ENCODE assay signal across 20 cellular contexts in the genomic region with DNA sequence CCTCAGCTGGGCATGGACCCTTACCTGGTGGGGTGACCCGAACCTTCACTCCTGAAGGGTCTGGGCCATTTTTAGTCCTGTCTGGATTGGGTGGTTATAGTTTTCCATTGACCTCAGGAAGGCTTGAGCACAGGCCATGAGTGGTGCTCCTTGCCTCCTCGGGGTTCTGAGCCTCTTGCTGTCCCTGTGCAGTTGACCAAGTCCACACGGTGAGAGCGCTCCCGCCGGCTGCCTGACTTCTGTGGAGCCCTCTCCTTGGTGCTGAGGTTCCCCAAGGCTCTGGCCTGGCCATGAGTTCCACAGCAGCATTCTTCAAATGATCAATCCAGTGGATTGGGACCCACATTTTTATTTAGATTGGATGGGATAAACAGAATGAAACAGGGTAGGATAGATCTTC.
DNase-seq lines count a peak whose midpoint lies in the region; ATAC-seq, FAIRE-seq and TF ChIP-seq lines count a peak whose summit lies in the region.
"Had no signal": no experiment of that assay in that cellular context is flagged by ENCODE, and none has a peak within 500 bp of the region (broad histone marks: within the 10 kb centered on the region; RNA-seq: fewer than 3 reads in every experiment).

No MANE protein-coding gene starts in this region.

- H3K4me3 ChIP-seq in HEK293 (ENCODE audit: low read depth, low read length): no peak overlapping the region
- no peak overlapping the region for H3K4me3 ChIP-seq in K562

- H3K4me2 ChIP-seq in K562 (ENCODE audit: insufficient read depth, low read length): no peak overlapping the region
- H3K4me2 ChIP-seq: KMS-11 had no signal

- in situ Hi-C loops in K562 (cut with MboI): no loop called here

- CTCF ChIA-PET in HEK293 (lab: Yijun Ruan, JAX) (no interaction called here), K562 (lab: Yijun Ruan, JAX; ENCODE audit: low intra/inter-chr PET ratio) (no interaction called here)

- no peak for TF ChIP-seq CTCF in HEK293 (tag by site-specific recombination; IDR thresholded peaks at IDR 0.05)
- no peak for TF ChIP-seq CTCF in K562 (IDR thresholded peaks at IDR 0.05 in 2 of 3, conservative IDR thresholded peaks at IDR 0.05 in 1 of 3; ENCODE audit: insufficient read depth in 2 of 3, low read depth in 1 of 3, low read length in 3 of 3)
- TF ChIP-seq CTCF in osteocyte (IDR thresholded peaks at IDR 0.05): no peak

- no peaks in the 10 kb centered on the region; the same call in 1 of the 2 replicates for H3K4me1 ChIP-seq in HEK293 (ENCODE audit: control insufficient read depth, insufficient read depth, low read length)
- H3K4me1 ChIP-seq in K562 (replicated peaks in 1 of 2; ENCODE audit: control insufficient read depth in 2 of 2, insufficient read depth in 2 of 2, low read length in 2 of 2): no peaks in the 10 kb centered on the region
- H3K4me1 ChIP-seq: BE2C, Caco-2 had no signal

- no peak for DNase-seq in activated T-cell treated with anti-CD3 and anti-CD28 coated beads, Interleukin-2, amount 50 U/mL, for 24 hours
- no peak for DNase-seq in activated T-cell treated with anti-CD3 and anti-CD28 coated beads, Interleukin-2, amount 50 U/mL, for 72 hours
- DNase-seq in K562 (ENCODE audit: extremely low read depth in 1 of 4, low spot score in 3 of 4) (no peak), osteocyte (ENCODE audit: extremely low spot score, unreplicated experiment) (no peak), GM12892 (ENCODE audit: insufficient read length) (no peak), superior temporal gyrus (ENCODE audit: extremely low spot score) (no peak), pons (ENCODE audit: low spot score) (no peak)
- DNase-seq: BE2C; CD4-positive, CD25-positive, alpha-beta regulatory T cell; GDM1; NCI-H1417 treated with DMSO at 0.1 percent for 48 hours; NCI-H187 treated with DMSO at 0.1 percent for 48 hours; NCI-H226; NCI-H524 treated with DMSO at 0.1 percent for 48 hours; SIG-M5 had no signal

- TF ChIP-seq POLR2A in K562 (conservative IDR thresholded peaks at IDR 0.05) (no peak), GM12892 (IDR thresholded peaks at IDR 0.05; ENCODE audit: low read depth, low read length) (no peak)

- no peaks in the 10 kb centered on the region for H4K20me1 ChIP-seq in K562 (replicated peaks; ENCODE audit: control insufficient read depth, insufficient read depth, low read length)

- H2AFZ ChIP-seq in K562 (ENCODE audit: low read depth, low read length): no peak overlapping the region

- BruUV-seq in K562 (replicated peaks; lab: Mats Ljungman, UMichigan): no TSS peak

- TF ChIP-seq EP300 in K562 (IDR thresholded peaks at IDR 0.05; ENCODE audit: low read length): no peak

- peak overlapping the region; percentile 79 for H3K27ac Mint-ChIP-seq in activated T-cell treated with anti-CD3 and anti-CD28 coated beads, Interleukin-2, amount 50 U/mL, for 24 hours
- no peak overlapping the region for H3K27ac Mint-ChIP-seq in activated T-cell treated with anti-CD3 and anti-CD28 coated beads, Interleukin-2, amount 50 U/mL, for 72 hours
- H3K27ac Mint-ChIP-seq in osteocyte (ENCODE audit: unreplicated experiment): peak overlapping the region; percentile 91
- H3K27ac Mint-ChIP-seq: CD4-positive, CD25-positive, alpha-beta regulatory T cell had no signal

- H3K9me3 Mint-ChIP-seq in activated T-cell treated with anti-CD3 and anti-CD28 coated beads, Interleukin-2, amount 50 U/mL, for 24 hours: no peaks in the 10 kb centered on the region
- H3K9me3 Mint-ChIP-seq in activated T-cell treated with anti-CD3 and anti-CD28 coated beads, Interleukin-2, amount 50 U/mL, for 72 hours: no peaks in the 10 kb centered on the region
- H3K9me3 Mint-ChIP-seq in osteocyte (ENCODE audit: unreplicated experiment): no peaks in the 10 kb centered on the region
- H3K9me3 Mint-ChIP-seq: CD4-positive, CD25-positive, alpha-beta regulatory T cell had no signal

- H3K9me1 ChIP-seq in K562 (ENCODE audit: control insufficient read depth, insufficient read depth, low read length): no peaks in the 10 kb centered on the region

- peaks cover 9 to 46% of the 10 kb centered on the region in 2 experiments; a peak in 3 of 5 replicates for H3K27me3 ChIP-seq in K562 (ENCODE audit: control insufficient read depth in 2 of 2, insufficient read depth in 2 of 2, low read length in 2 of 2)
- H3K27me3 ChIP-seq: BE2C had no signal

- no peak overlapping the region for H3K27ac ChIP-seq in HEK293 (ENCODE audit: extremely low read depth, low read depth, low read length)
- H3K27ac ChIP-seq in K562 (ENCODE audit: extremely low read depth, low read depth, low read length): no peak overlapping the region
- H3K27ac ChIP-seq: KMS-11 had no signal

- peaks cover 18% of the 10 kb centered on the region for H3K4me1 Mint-ChIP-seq in activated T-cell treated with anti-CD3 and anti-CD28 coated beads, Interleukin-2, amount 50 U/mL, for 24 hours (ENCODE audit: low read depth)
- peaks cover 25% of the 10 kb centered on the region for H3K4me1 Mint-ChIP-seq in activated T-cell treated with anti-CD3 and anti-CD28 coated beads, Interleukin-2, amount 50 U/mL, for 72 hours (ENCODE audit: low read depth)
- H3K4me1 Mint-ChIP-seq in osteocyte (ENCODE audit: unreplicated experiment): peaks cover 61% of the 10 kb centered on the region

- no peaks in the 10 kb centered on the region for H3K79me2 ChIP-seq in K562 (ENCODE audit: control insufficient read depth, insufficient read depth, low read length)

- H3K36me3 ChIP-seq in HEK293 (ENCODE audit: control insufficient read depth in 2 of 2, insufficient read depth in 1 of 2, low read length in 2 of 2) (peaks cover 0 to 22% of the 10 kb centered on the region in 2 experiments; a peak in 2 of 3 replicates), K562 (ENCODE audit: control insufficient read depth, insufficient read depth, low read length) (no peaks in the 10 kb centered on the region)
- H3K36me3 ChIP-seq: BE2C had no signal

- POLR2A ChIA-PET in HEK293 (lab: Yijun Ruan, JAX): no interaction called here
- POLR2A ChIA-PET in K562 (lab: Yijun Ruan, JAX): no interaction called here

- no peak for TF ChIP-seq RAD21 in K562 (CRISPR knock-in tag; conservative IDR thresholded peaks at IDR 0.05 in 1 of 2, IDR thresholded peaks at IDR 0.05 in 1 of 2)

- FAIRE-seq in K562 (lab: Jason Lieb, UNC) (no peak), GM12892 (lab: Jason Lieb, UNC) (no peak)
- FAIRE-seq: A204.1, H1 had no signal

- H3K9me3 ChIP-seq in HEK293 (ENCODE audit: control insufficient read depth, insufficient read depth, low read depth, low read length) (no peaks in the 10 kb centered on the region), K562 (replicated peaks; ENCODE audit: control insufficient read depth, insufficient read depth, low read depth, low read length) (no peaks in the 10 kb centered on the region)
- H3K9me3 ChIP-seq: BE2C, Caco-2 had no signal

- no peak overlapping the region for H3K9ac ChIP-seq in K562 (ENCODE audit: insufficient read depth in 1 of 2, low read depth in 2 of 2, low read length in 2 of 2)
- H3K9ac ChIP-seq: KMS-11 had no signal

- no peaks in the 10 kb centered on the region for H3K36me3 Mint-ChIP-seq in activated T-cell treated with anti-CD3 and anti-CD28 coated beads, Interleukin-2, amount 50 U/mL, for 24 hours (ENCODE audit: low read depth)
- no peaks in the 10 kb centered on the region for H3K36me3 Mint-ChIP-seq in activated T-cell treated with anti-CD3 and anti-CD28 coated beads, Interleukin-2, amount 50 U/mL, for 72 hours (ENCODE audit: insufficient read depth in 2 of 2)
- H3K36me3 Mint-ChIP-seq in osteocyte (ENCODE audit: unreplicated experiment): peaks cover 54% of the 10 kb centered on the region

- no peak for ATAC-seq in activated T-cell treated with anti-CD3 and anti-CD28 coated beads, Interleukin-2, amount 50 U/mL, for 72 hours (replicated peaks in 1 of 2)
- ATAC-seq in K562: 0 out of 3 replicates have a peak, but pooled peaks have one; percentile 33

- H3K4me3 Mint-ChIP-seq in activated T-cell treated with anti-CD3 and anti-CD28 coated beads, Interleukin-2, amount 50 U/mL, for 24 hours: no peak overlapping the region
- H3K4me3 Mint-ChIP-seq in activated T-cell treated with anti-CD3 and anti-CD28 coated beads, Interleukin-2, amount 50 U/mL, for 72 hours: peak overlapping the region in 1 of 2 donors; percentile 19
- H3K4me3 Mint-ChIP-seq in osteocyte (ENCODE audit: unreplicated experiment): no peak overlapping the region
- H3K4me3 Mint-ChIP-seq: CD4-positive, CD25-positive, alpha-beta regulatory T cell had no signal

- intact Hi-C loops in K562 (cut with micrococcal nuclease): no loop called here

- no peaks in the 10 kb centered on the region for H3K27me3 Mint-ChIP-seq in activated T-cell treated with anti-CD3 and anti-CD28 coated beads, Interleukin-2, amount 50 U/mL, for 24 hours
- H3K27me3 Mint-ChIP-seq in activated T-cell treated with anti-CD3 and anti-CD28 coated beads, Interleukin-2, amount 50 U/mL, for 72 hours (ENCODE audit: low read depth): no peaks in the 10 kb centered on the region
- H3K27me3 Mint-ChIP-seq in osteocyte (ENCODE audit: unreplicated experiment): no peaks in the 10 kb centered on the region
- H3K27me3 Mint-ChIP-seq: CD4-positive, CD25-positive, alpha-beta regulatory T cell had no signal

- 0% methylated on average over 6 of the region's 6 CpGs for WGBS in K562 (ENCODE audit: insufficient coverage, low coverage, missing lambda C conversion rate)

TF ChIP-seq in HEK293, 187 proteins besides CTCF, POLR2A, EP300 and RAD21 (continues in another document):
- TF ChIP-seq, protein P1, sequence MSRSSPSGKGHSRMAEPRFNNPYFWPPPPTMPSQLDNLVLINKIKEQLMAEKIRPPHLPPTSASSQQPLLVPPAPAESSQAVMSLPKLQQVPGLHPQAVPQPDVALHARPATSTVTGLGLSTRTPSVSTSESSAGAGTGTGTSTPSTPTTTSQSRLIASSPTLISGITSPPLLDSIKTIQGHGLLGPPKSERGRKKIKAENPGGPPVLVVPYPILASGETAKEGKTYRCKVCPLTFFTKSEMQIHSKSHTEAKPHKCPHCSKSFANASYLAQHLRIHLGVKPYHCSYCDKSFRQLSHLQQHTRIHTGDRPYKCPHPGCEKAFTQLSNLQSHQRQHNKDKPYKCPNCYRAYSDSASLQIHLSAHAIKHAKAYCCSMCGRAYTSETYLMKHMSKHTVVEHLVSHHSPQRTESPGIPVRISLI (tag by site-specific recombination; IDR thresholded peaks at IDR 0.05): no peak

TF ChIP-seq in K562, 482 proteins besides CTCF, POLR2A, EP300 and RAD21:
- TF ChIP-seq FIP1L1 (IDR thresholded peaks at IDR 0.05; ENCODE audit: low read depth, low read length, poor library complexity, severe bottlenecking): no peak
- no peak for TF ChIP-seq ARID1B (IDR thresholded peaks at IDR 0.05)
- no peak for TF ChIP-seq DDX20 (tag; IDR thresholded peaks at IDR 0.05; ENCODE audit: low read depth)
- TF ChIP-seq ZFPM2 (CRISPR knock-in tag; IDR thresholded peaks at IDR 0.05): no peak
- no peak for TF ChIP-seq KDM1A (IDR thresholded peaks at IDR 0.05)
- TF ChIP-seq CREBBP (IDR thresholded peaks at IDR 0.05; ENCODE audit: low read depth, low read length): no peak
- TF ChIP-seq TFAM (CRISPR knock-in tag; conservative IDR thresholded peaks at IDR 0.05): no peak
- no peak for TF ChIP-seq TCF7L2 (IDR thresholded peaks at IDR 0.05; ENCODE audit: low read depth, low read length)
